ENCODE assay signal across 15 cellular contexts in genomic region chr3:155494332-155494731, GRCh38.
A peak's percentile ranks its signal among the peaks of the same experiment; 100 is the strongest.
DNase-seq lines count a peak whose midpoint lies in the region; ATAC-seq and TF ChIP-seq lines count a peak whose summit lies in the region.
"Had no signal": no experiment of that assay in that cellular context is flagged by ENCODE, and none has a peak within 500 bp of the region (broad histone marks: within the 10 kb centered on the region; RNA-seq: fewer than 3 reads in every experiment).

No MANE protein-coding gene starts in this region.

- H3K36me3 ChIP-seq in BLaER1 = no peaks in the 10 kb centered on the region; the same call in 1 of the 2 replicates
- H3K36me3 ChIP-seq in osteoblast (ENCODE audit: insufficient read depth, low read length) = no peaks in the 10 kb centered on the region
- H3K36me3 ChIP-seq: prostate gland had no signal

- H3K27me3 ChIP-seq in BLaER1 (no peaks in the 10 kb centered on the region), osteoblast (ENCODE audit: insufficient read depth, low read length) (no peaks in the 10 kb centered on the region)

- H3K9me3 Mint-ChIP-seq in CD14-positive monocyte = no peaks in the 10 kb centered on the region
- H3K9me3 Mint-ChIP-seq: T-helper 1 cell treated with Interleukin-12 subunit alpha and Interleukin-12 subunit beta and Interleukin-4 antibody, amounts not matched to agents 30 μg/mL and 1 μg/mL, for 36 hours had no signal

- H3K4me2 ChIP-seq in BLaER1 (peak overlapping the region; percentile 48), osteoblast (ENCODE audit: insufficient read depth, low read length) (no peak overlapping the region)

- H3K27ac ChIP-seq in BLaER1 (0 out of 2 replicates have a peak overlapping the region, but pooled peaks have one; percentile 15), osteoblast (ENCODE audit: low read depth, low read length) (no peak overlapping the region)
- H3K27ac ChIP-seq: prostate gland had no signal

- ATAC-seq in GM18870 (IDR thresholded peaks at IDR 0.05; ENCODE audit: unreplicated experiment) (peak; percentile 45), HG02885 (IDR thresholded peaks at IDR 0.05; ENCODE audit: poor library complexity, unreplicated experiment) (peak; percentile 60)
- ATAC-seq: Panc1 had no signal

- H3K4me3 ChIP-seq in BLaER1 (no peak overlapping the region), NB4 (ENCODE audit: low read depth, low read length) (no peak overlapping the region), osteoblast (ENCODE audit: insufficient read depth, low read length) (no peak overlapping the region)
- H3K4me3 ChIP-seq: prostate gland had no signal

- no peaks in the 10 kb centered on the region for H3K79me2 ChIP-seq in osteoblast (ENCODE audit: insufficient read depth, low read length)

- no peak overlapping the region for H2AFZ ChIP-seq in osteoblast (ENCODE audit: low read length)

- H3K4me1 Mint-ChIP-seq in CD14-positive monocyte = peaks cover 6% of the 10 kb centered on the region

- TF ChIP-seq CTCF in NB4 (IDR thresholded peaks at IDR 0.05; ENCODE audit: low read depth, low read length) = no peak
- TF ChIP-seq CTCF in CD14-positive monocyte (IDR thresholded peaks at IDR 0.05) = no peak
- TF ChIP-seq CTCF in osteoblast (IDR thresholded peaks at IDR 0.05; ENCODE audit: extremely low read depth, low read depth, low read length) = no peak

- no peaks in the 10 kb centered on the region for H4K20me1 ChIP-seq in BLaER1
- H4K20me1 ChIP-seq in osteoblast (ENCODE audit: insufficient read depth, low read length) = no peaks in the 10 kb centered on the region

- H3K4me1 ChIP-seq in BLaER1 (peaks cover 12% of the 10 kb centered on the region), osteoblast (ENCODE audit: insufficient read depth, low read length) (peaks cover 15% of the 10 kb centered on the region)
- H3K4me1 ChIP-seq: prostate gland had no signal

- intact Hi-C loops in CD14-positive monocyte (cut with micrococcal nuclease) = no loop called here

- H3K27me3 Mint-ChIP-seq in CD14-positive monocyte (ENCODE audit: low read depth in 3 of 3) = peaks cover 0 to 3% (median 0%) of the 10 kb centered on the region in 3 donors

- H3K4me3 Mint-ChIP-seq in CD14-positive monocyte = no peak overlapping the region
- H3K4me3 Mint-ChIP-seq: T-helper 1 cell treated with Interleukin-12 subunit alpha and Interleukin-12 subunit beta and Interleukin-4 antibody, amounts not matched to agents 30 μg/mL and 1 μg/mL, for 36 hours had no signal

- TF ChIP-seq POLR2A in NB4 (IDR thresholded peaks at IDR 0.05; ENCODE audit: extremely low read depth, insufficient read length) = no peak

- DNase-seq in NB4 (ENCODE audit: low read depth) (peak; percentile 15), DMS53 (lab: John Stamatoyannopoulos, UW) (no peak), hippocampal formation (lab: John Stamatoyannopoulos, UW) (no peak), CD14-positive monocyte (ENCODE audit: low spot score) (no peak), osteoblast (ENCODE audit: insufficient read length, low spot score, missing footprints) (no peak)
- DNase-seq: activated CD4-positive, alpha-beta T cell treated with anti-CD3 and anti-CD28 coated beads for 4 hours; activated T-cell treated with anti-CD3 and anti-CD28 coated beads, Interleukin-2, amount 50 U/mL, for 48 hours; amygdala; NCI-H1092 had no signal

- H3K9me3 ChIP-seq in BLaER1 = no peaks in the 10 kb centered on the region
- no peaks in the 10 kb centered on the region for H3K9me3 ChIP-seq in osteoblast (ENCODE audit: low read depth, low read length)
- H3K9me3 ChIP-seq: prostate gland had no signal

- H3K27ac Mint-ChIP-seq in CD14-positive monocyte = no peak overlapping the region
- H3K27ac Mint-ChIP-seq: T-helper 1 cell treated with Interleukin-12 subunit alpha and Interleukin-12 subunit beta and Interleukin-4 antibody, amounts not matched to agents 30 μg/mL and 1 μg/mL, for 36 hours had no signal

- no peaks in the 10 kb centered on the region for H3K36me3 Mint-ChIP-seq in CD14-positive monocyte

- no peak overlapping the region for H3K9ac ChIP-seq in BLaER1
